ENCODE assay signal across 8 cellular contexts in the genomic region with DNA sequence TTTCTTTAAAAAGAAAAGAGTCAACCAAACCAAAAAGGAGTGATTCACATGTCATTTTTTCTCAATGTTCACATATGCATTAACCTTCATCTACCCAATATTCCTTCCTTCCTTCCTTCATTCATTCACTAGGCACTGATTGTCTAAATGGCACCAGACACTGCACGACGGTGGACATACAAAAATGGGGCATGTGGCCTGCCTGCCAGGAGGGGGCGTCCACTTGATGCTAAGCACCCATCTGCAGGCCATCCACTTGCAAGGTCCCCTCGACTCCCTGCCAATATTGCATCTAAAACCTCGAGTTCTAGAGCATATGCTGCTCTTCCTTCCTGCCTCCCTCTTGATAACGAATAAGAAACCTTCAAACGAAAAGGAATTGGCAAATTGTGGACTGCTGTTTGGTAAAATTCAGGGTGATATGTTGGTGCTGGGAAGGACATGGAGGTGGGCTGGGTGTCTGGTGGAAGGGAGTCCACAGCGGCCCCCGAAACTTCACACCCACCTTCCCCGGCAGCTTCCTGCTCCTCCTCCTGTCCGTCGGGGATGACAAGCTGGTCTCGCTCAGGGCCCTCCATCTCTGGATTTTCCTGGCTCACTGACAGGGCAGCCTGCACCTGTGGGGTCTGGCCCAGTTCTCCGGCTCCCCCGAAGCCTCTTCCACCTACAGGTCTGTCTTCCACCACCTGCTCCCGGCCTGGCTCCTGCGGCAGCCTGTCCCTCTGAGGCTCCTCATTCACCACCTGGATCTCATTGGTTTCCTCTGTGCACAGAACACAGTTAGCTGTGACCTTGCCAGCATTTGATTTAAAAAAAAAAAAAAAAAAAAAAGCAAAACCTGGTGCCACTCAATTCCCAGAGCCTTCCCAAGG.
DNase-seq lines count a peak whose midpoint lies in the region; ATAC-seq and TF ChIP-seq lines count a peak whose summit lies in the region.

No MANE protein-coding gene starts in this region.

- peak; percentile 76 for TF ChIP-seq CTCF in NB4 (IDR thresholded peaks at IDR 0.05; ENCODE audit: low read depth, low read length)
- peak; percentile 83 for TF ChIP-seq CTCF in WERI-Rb-1 (IDR thresholded peaks at IDR 0.05; ENCODE audit: low read depth, low read length)
- TF ChIP-seq CTCF in right lobe of liver (IDR thresholded peaks at IDR 0.05) = peak; percentile 31 to 48 (median 36)

- H3K27ac ChIP-seq in WERI-Rb-1 (no peak overlapping the region), right lobe of liver (no peak overlapping the region)

- TF ChIP-seq POLR2A in NB4 (IDR thresholded peaks at IDR 0.05; ENCODE audit: extremely low read depth, insufficient read length) = no peak
- no peak for TF ChIP-seq POLR2A in right lobe of liver (IDR thresholded peaks at IDR 0.05)

- intact Hi-C loops in right lobe of liver (cut with DNase I) = no loop called here

- no peak overlapping the region for H3K27ac Mint-ChIP-seq in T-helper 2 cell treated with Interferon-gamma antibody and Interleukin-4, amounts not matched to agents 5 μg/mL and 100 μg/mL, for 36 hours

- H3K36me3 ChIP-seq in WERI-Rb-1 (peaks cover 56% of the 10 kb centered on the region), right lobe of liver (no peaks in the 10 kb centered on the region)

- WGBS in right lobe of liver (ENCODE audit: insufficient coverage, low coverage, low lambda C conversion rate, missing lambda C conversion rate) = 49% methylated on average over 11 of the region's 17 CpGs

- H3K4me1 ChIP-seq in right lobe of liver = no peaks in the 10 kb centered on the region

- H3K9me3 ChIP-seq in WERI-Rb-1 (ENCODE audit: severe bottlenecking) = no peaks in the 10 kb centered on the region
- H3K9me3 ChIP-seq in right lobe of liver = no peaks in the 10 kb centered on the region

- no peaks in the 10 kb centered on the region for H3K4me1 Mint-ChIP-seq in T-helper 2 cell treated with Interferon-gamma antibody and Interleukin-4, amounts not matched to agents 5 μg/mL and 100 μg/mL, for 36 hours (ENCODE audit: low read depth)

- ATAC-seq in right lobe of liver = peak; percentile 39 to 70 (median 58)
- ATAC-seq in HG02970 (IDR thresholded peaks at IDR 0.05; ENCODE audit: low FRiP score, unreplicated experiment) = no peak

- H3K36me3 Mint-ChIP-seq in T-helper 2 cell treated with Interferon-gamma antibody and Interleukin-4, amounts not matched to agents 5 μg/mL and 100 μg/mL, for 36 hours (ENCODE audit: low read depth) = peaks cover 2% of the 10 kb centered on the region

- no peaks in the 10 kb centered on the region for H3K27me3 Mint-ChIP-seq in T-helper 2 cell treated with Interferon-gamma antibody and Interleukin-4, amounts not matched to agents 5 μg/mL and 100 μg/mL, for 36 hours (ENCODE audit: low read depth)

- H3K4me3 ChIP-seq in NB4 (ENCODE audit: low read depth, low read length) = no peak overlapping the region
- H3K4me3 ChIP-seq in WERI-Rb-1 (ENCODE audit: low read depth, low read length) = no peak overlapping the region
- H3K4me3 ChIP-seq in right lobe of liver = no peak overlapping the region

- DNase-seq in activated T-cell treated with anti-CD3 and anti-CD28 coated beads for 48 hours (ENCODE audit: low read depth) (peak; percentile 5), NB4 (ENCODE audit: low read depth) (peak; percentile 79), WERI-Rb-1 (peak; percentile 64), right lobe of liver (no peak)
- DNase-seq in activated T-cell treated with anti-CD3 and anti-CD28 coated beads, Interleukin-2, amount 50 U/mL, for 1 hour = no peak
- no peak for DNase-seq in T-helper 2 cell treated with Interferon-gamma antibody and Interleukin-4, amounts not matched to agents 5 μg/mL and 100 μg/mL, for 36 hours (ENCODE audit: low spot score)
- no peak for DNase-seq in activated effector memory CD4-positive, alpha-beta T cell treated with Interleukin-2 at 50 U/mL for 16 hours

- H3K4me3 Mint-ChIP-seq in T-helper 2 cell treated with Interferon-gamma antibody and Interleukin-4, amounts not matched to agents 5 μg/mL and 100 μg/mL, for 36 hours = no peak overlapping the region

- H3K27me3 ChIP-seq in WERI-Rb-1 (ENCODE audit: insufficient read depth, low read depth, severe bottlenecking) = no peaks in the 10 kb centered on the region
- H3K27me3 ChIP-seq in right lobe of liver = no peaks in the 10 kb centered on the region

- no peaks in the 10 kb centered on the region for H3K9me3 Mint-ChIP-seq in T-helper 2 cell treated with Interferon-gamma antibody and Interleukin-4, amounts not matched to agents 5 μg/mL and 100 μg/mL, for 36 hours

Comparison
In these comparisons a context has a peak if more than half of its experiments do, and no peak if none do; other contexts are left out.
1. DNase-seq: peak in activated T-cell treated with anti-CD3 and anti-CD28 coated beads for 48 hours (single experiment), NB4 (single experiment) and WERI-Rb-1 (single experiment); none in activated T-cell treated with anti-CD3 and anti-CD28 coated beads, Interleukin-2, amount 50 U/mL, for 1 hour (single experiment), right lobe of liver (0 of 3), T-helper 2 cell treated with Interferon-gamma antibody and Interleukin-4, amounts not matched to agents 5 μg/mL and 100 μg/mL, for 36 hours (single experiment) and activated effector memory CD4-positive, alpha-beta T cell treated with Interleukin-2 at 50 U/mL for 16 hours (single experiment).
2. Peak in every context shown above with its lines, with median percentiles within 50 percentile points of each other: CTCF ChIP-seq.